ENCODE assay signal across 8 cellular contexts in genomic region chr11:114180301-114181055, GRCh38.
DNase-seq lines count a peak whose midpoint lies in the region; ATAC-seq, FAIRE-seq and TF ChIP-seq lines count a peak whose summit lies in the region.

No MANE protein-coding gene starts in this region.

- no peak for TF ChIP-seq POLR2A in GM12892 (IDR thresholded peaks at IDR 0.05; ENCODE audit: low read depth, low read length)

- ATAC-seq in HG03097 (IDR thresholded peaks at IDR 0.05; ENCODE audit: low FRiP score, unreplicated experiment) (no peak), GM18909 (IDR thresholded peaks at IDR 0.05; ENCODE audit: poor library complexity, unreplicated experiment) (no peak)

- H3K36me3 ChIP-seq in kidney (ENCODE audit: control insufficient read depth in 1 of 2, insufficient read depth in 2 of 2, low read length in 2 of 2) = no peaks in the 10 kb centered on the region
- H3K36me3 ChIP-seq in subcutaneous abdominal adipose tissue (ENCODE audit: control insufficient read depth in 5 of 5, insufficient read depth in 5 of 5, low read length in 5 of 5) = peaks cover 0 to 5% (median 2%) of the 10 kb centered on the region in 5 donors

- no peaks in the 10 kb centered on the region for H3K27me3 ChIP-seq in subcutaneous abdominal adipose tissue (ENCODE audit: control insufficient read depth in 5 of 5, insufficient read depth in 4 of 5, low read length in 5 of 5)

- H3K27ac ChIP-seq in kidney (ENCODE audit: low read depth in 2 of 2, low read length in 2 of 2) (peak overlapping the region; percentile 72 to 94), subcutaneous abdominal adipose tissue (ENCODE audit: low read depth, low read length) (peak overlapping the region; percentile 76)

- FAIRE-seq in kidney (lab: Jason Lieb, UNC) = no peak
- no peak for FAIRE-seq in GM12892 (lab: Jason Lieb, UNC)

- H3K4me1 ChIP-seq in kidney (ENCODE audit: control insufficient read depth in 1 of 2, insufficient read depth in 1 of 2, low read depth in 1 of 2, low read length in 2 of 2) = peaks cover 48 to 54% of the 10 kb centered on the region in 2 donors
- peaks cover 22 to 76% (median 69%) of the 10 kb centered on the region in 5 donors for H3K4me1 ChIP-seq in subcutaneous abdominal adipose tissue (ENCODE audit: control insufficient read depth in 5 of 5, insufficient read depth in 5 of 5, low read length in 5 of 5)

- intact Hi-C loops in kidney (cut with DNase I) = no loop called here

- H3K9ac ChIP-seq in kidney (ENCODE audit: low read length in 2 of 2) (peak overlapping the region; percentile 61 to 74), subcutaneous abdominal adipose tissue (ENCODE audit: low read length in 5 of 5) (peak overlapping the region; percentile 23 to 70 (median 53))

- H3K4me3 ChIP-seq in astrocyte of the cerebellum (ENCODE audit: low read depth, low read length) (no peak overlapping the region), kidney (ENCODE audit: low read length in 2 of 2) (peak overlapping the region; percentile 48 to 58), subcutaneous abdominal adipose tissue (ENCODE audit: low read depth in 1 of 5, low read length in 5 of 5) (peak overlapping the region; percentile 29 to 51 (median 33))

- DNase-seq in DMS 273 treated with DMSO at 0.1 percent for 48 hours (lab: John Stamatoyannopoulos, UW) (peak; percentile 2), MV-4-11 (lab: John Stamatoyannopoulos, UW) (peak; percentile 6), astrocyte of the cerebellum (ENCODE audit: low read depth) (no peak), kidney (peak; percentile 70), GM12892 (ENCODE audit: insufficient read length) (no peak)

- TF ChIP-seq CTCF in astrocyte of the cerebellum (IDR thresholded peaks at IDR 0.05; ENCODE audit: low read depth, low read length, missing control alignments) = peak; percentile 45
- TF ChIP-seq CTCF in kidney (IDR thresholded peaks at IDR 0.05; ENCODE audit: borderline replicate concordance, extremely low read depth, insufficient read depth) = peak; percentile 64

- no peaks in the 10 kb centered on the region for H3K9me3 ChIP-seq in kidney (ENCODE audit: control insufficient read depth in 1 of 2, low read length in 2 of 2)
- no peaks in the 10 kb centered on the region for H3K9me3 ChIP-seq in subcutaneous abdominal adipose tissue (ENCODE audit: control insufficient read depth in 5 of 5, low read length in 5 of 5)

- in situ Hi-C loops in astrocyte of the cerebellum (cut with HindIII; ENCODE audit: low sequenced_read_pairs) = no loop called here

Comparison
In these comparisons a context has a peak if more than half of its experiments do, and no peak if none do; other contexts are left out.
1. DNase-seq: peak in DMS 273 treated with DMSO at 0.1 percent for 48 hours (single experiment), MV-4-11 (single experiment) and kidney (single experiment); none in astrocyte of the cerebellum (single experiment) and GM12892 (single experiment).